Comparison of ENCODE assay signal across 27 cellular contexts in genomic region chr1:49389699-49390098, GRCh38.
"Had no signal": no experiment of that assay in that cellular context is flagged by ENCODE, and none has a peak within 500 bp of the region (broad histone marks: within the 10 kb centered on the region; RNA-seq: fewer than 3 reads in every experiment).

No MANE protein-coding gene starts in this region.

- H3K4me1 ChIP-seq: left lung, lower lobe of right lung, pancreas, prostate gland, stomach, testis, thyroid gland, transverse colon, upper lobe of left lung, vagina had no signal

- H3K4me3 ChIP-seq: left lung, lower lobe of right lung, pancreas, prostate gland, skin epidermis, stomach, testis, thyroid gland, transverse colon, upper lobe of left lung, vagina had no signal

- DNase-seq: islet precursor cell; left cardiac atrium; left lung; lower lobe of right lung; mammary epithelial cell; mesenchymal stem cell; naive thymus-derived CD8-positive, alpha-beta T cell; nucleus accumbens; pancreas; posterior cingulate gyrus; retina; right cardiac atrium; stimulated activated CD4-positive, alpha-beta T cell treated with anti-CD3 and anti-CD28 coated beads, Interleukin-12 subunit alpha, Interleukin-12 subunit beta, amount 100 ng/mL, for 4 hours; stimulated activated CD4-positive, alpha-beta T cell treated with anti-CD3 and anti-CD28 coated beads, Interleukin-15, amount 100 ng/mL, for 24 hours; stimulated activated CD4-positive, alpha-beta T cell treated with anti-CD3 and anti-CD28 coated beads, Interleukin-2, amount 100 ng/mL, for 24 hours; stimulated activated CD4-positive, alpha-beta T cell treated with anti-CD3 and anti-CD28 coated beads, Interleukin-4, amount 100 ng/mL, for 1 hour; stimulated activated naive B cell treated with anti-CD40 and anti-IgM and Interleukin-4, amounts not matched to agents 10 μg/mL and 1 μg/mL and 100 μg/mL, for 72 hours; stimulated activated naive CD8-positive, alpha-beta T cell treated with anti-CD3 and anti-CD28 coated beads, Interleukin-15, Interleukin-2, amounts not matched to agents 100 U/mL and 50 U/mL, for 24 hours; stomach; testis; thyroid gland; transverse colon; upper lobe of left lung had no signal

- ATAC-seq: left cardiac atrium; left lung; lower lobe of right lung; naive thymus-derived CD8-positive, alpha-beta T cell; pancreas; right cardiac atrium; sciatic nerve; stimulated activated naive B cell treated with anti-CD40 and anti-IgM and Interleukin-4, amounts not matched to agents 10 μg/mL and 1 μg/mL and 100 μg/mL, for 72 hours; stimulated activated naive CD8-positive, alpha-beta T cell treated with anti-CD3 and anti-CD28 coated beads, Interleukin-15, Interleukin-2, amounts not matched to agents 100 U/mL and 50 U/mL, for 24 hours had no signal

- H3K27ac ChIP-seq: left lung, lower lobe of right lung, pancreas, prostate gland, skin epidermis, stomach, testis, thyroid gland, transverse colon, upper lobe of left lung, vagina had no signal

- H3K9me3 ChIP-seq: left lung, lower lobe of right lung, pancreas, prostate gland, testis, thyroid gland, upper lobe of left lung, vagina had no signal

- H3K27me3 ChIP-seq: left lung, pancreas, stomach, testis, thyroid gland, transverse colon, upper lobe of left lung, vagina had no signal

- H3K36me3 ChIP-seq: left lung, lower lobe of right lung, pancreas, prostate gland, stomach, thyroid gland, transverse colon, upper lobe of left lung, vagina had no signal
